8 cellular contexts compared by ENCODE assay signal in the genomic region with DNA sequence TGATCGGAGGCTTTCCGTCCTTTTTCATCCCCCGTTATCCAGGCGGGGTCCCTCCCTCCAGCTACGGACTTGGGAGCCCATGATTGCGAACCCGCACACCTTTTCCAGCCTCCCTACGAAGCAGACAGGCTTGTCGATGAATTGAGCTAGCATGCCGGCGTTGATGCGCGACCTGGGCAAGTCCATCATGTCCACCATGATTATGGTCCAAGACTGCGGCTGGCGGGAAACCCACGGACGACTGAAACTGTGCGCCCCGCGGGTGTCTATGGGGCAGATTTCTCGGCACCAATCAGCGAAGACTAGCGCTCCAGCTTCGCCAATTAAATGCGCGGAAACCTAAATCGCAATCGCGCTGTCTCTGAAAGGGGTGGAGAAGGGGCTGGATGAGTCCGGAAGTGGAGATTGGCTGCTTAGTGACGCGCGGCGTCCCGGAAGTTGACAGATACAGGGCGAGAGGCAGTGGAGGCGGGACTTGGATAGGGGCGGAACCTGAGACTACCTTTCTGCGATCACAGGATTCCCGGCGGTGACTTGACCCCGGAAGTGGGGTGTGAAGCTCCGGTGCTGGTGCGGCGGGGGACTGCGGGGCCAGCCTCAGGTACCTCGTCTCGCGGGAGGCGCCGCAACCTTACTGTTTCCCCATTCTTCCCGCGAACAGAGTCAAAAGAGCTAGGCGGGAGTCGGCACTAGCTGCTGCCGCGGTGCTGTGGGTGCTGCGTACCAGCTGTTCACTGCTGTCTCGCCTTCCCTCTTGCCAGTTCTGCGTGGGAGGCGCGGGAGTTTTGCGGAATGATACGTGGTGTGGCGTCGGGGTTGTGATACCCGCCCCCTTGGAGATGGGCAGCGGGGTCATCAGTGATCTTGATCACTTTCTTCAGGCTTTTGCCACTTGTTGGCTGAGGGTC. TPM values are rescaled to one million over a fixed set of nuclear protein-coding genes. Genes with fewer than 3 reads are reported as not detected.
DNase-seq lines count a peak whose midpoint lies in the region; ATAC-seq, FAIRE-seq and TF ChIP-seq lines count a peak whose summit lies in the region.

Gene UMAD1, plus strand, starts transcription at position 532 of the 908 bp plus-strand sequence. CDS start 32,620 bp downstream, outside the sequence.

- FAIRE-seq in bronchial epithelial cell (lab: Jason Lieb, UNC) (peak; percentile 72), small intestine (lab: Jason Lieb, UNC) (peak; percentile 26)

- H3K27me3 ChIP-seq in bronchial epithelial cell (ENCODE audit: control insufficient read depth, insufficient read depth, low read length) (no peaks in the 10 kb centered on the region), small intestine (ENCODE audit: control insufficient read depth in 2 of 2, insufficient read depth in 2 of 2, low read length in 2 of 2) (no peaks in the 10 kb centered on the region)

- TF ChIP-seq CTCF in AG04449 (IDR thresholded peaks at IDR 0.05; ENCODE audit: insufficient read depth, low read length, missing control alignments) (no peak), WI38 (IDR thresholded peaks at IDR 0.05; ENCODE audit: low read depth, low read length) (no peak), bronchial epithelial cell (IDR thresholded peaks at IDR 0.05; ENCODE audit: insufficient read depth, low read length, severe bottlenecking) (no peak)

- H3K4me3 ChIP-seq in AG04449 (ENCODE audit: low read depth, low read length): peak within 1 kb of the TSS; percentile 99
- peak within 1 kb of the TSS; percentile 96 for H3K4me3 ChIP-seq in WI38 (ENCODE audit: low read depth, low read length)
- H3K4me3 ChIP-seq in bronchial epithelial cell (ENCODE audit: low read depth, low read length): peak within 1 kb of the TSS; percentile 88
- H3K4me3 ChIP-seq in small intestine (ENCODE audit: low read depth in 1 of 2, low read length in 2 of 2): peak within 1 kb of the TSS; percentile 56 to 86

- H3K4me1 ChIP-seq in small intestine (ENCODE audit: control insufficient read depth in 2 of 2, insufficient read depth in 1 of 2, low read depth in 1 of 2, low read length in 1 of 2): no peaks in the 10 kb centered on the region

- 0% methylated on average over 64 to 68 of the region's 68 CpGs for WGBS in small intestine, 3 donors

- no peaks in the 10 kb centered on the region for H3K9me3 ChIP-seq in small intestine (ENCODE audit: control insufficient read depth, low read depth)

- H3K27ac ChIP-seq in small intestine (ENCODE audit: low read depth in 1 of 2, low read length in 1 of 2): peak within 1 kb of the TSS; percentile 82 to 97

- CTCF ChIA-PET in AG04449 (lab: Yijun Ruan, JAX): interaction anchor here (0.8 to 2.5 kb wide), 8 partner anchors 11 to 582 kb away, joined by 3 to 12 read pairs (median 3); no protein-coding TSS in a partner anchor

- H3K36me3 ChIP-seq in bronchial epithelial cell (ENCODE audit: control insufficient read depth, insufficient read depth, low read length): no peaks in the 10 kb centered on the region
- no peaks in the 10 kb centered on the region for H3K36me3 ChIP-seq in small intestine (ENCODE audit: control insufficient read depth in 2 of 2, insufficient read depth in 2 of 2, low read length in 2 of 2)

- POLR2A ChIA-PET in AG04449 (lab: Yijun Ruan, JAX): interaction anchor here (0.5 to 1.0 kb wide), 3 partner anchors 37 to 550 kb away, joined by 3 to 5 read pairs (median 3); no protein-coding TSS in a partner anchor

- ATAC-seq in GM18907 (IDR thresholded peaks at IDR 0.05; ENCODE audit: unreplicated experiment) (peak; percentile 97), HG03159 (IDR thresholded peaks at IDR 0.05; ENCODE audit: unreplicated experiment) (peak; percentile 98)

- DNase-seq in AG04449 (ENCODE audit: low read depth, low spot score) (peak; percentile 90), NCI-H2227 treated with DMSO at 0.1 percent for 48 hours (lab: John Stamatoyannopoulos, UW) (peak; percentile 97), bronchial epithelial cell (ENCODE audit: low read depth) (peak; percentile 99), iPS-NIHi11 (ENCODE audit: low spot score) (peak; percentile 95), small intestine (peak; percentile 100)

RNA-seq across cellular contexts. Expression of gene UMAD1, which starts in this region (rescaled TPM):
- 10.1 and 11.3 TPM in 2 replicates for total RNA-seq in bronchial epithelial cell
- polyA plus RNA-seq in small intestine: 10 to 100 TPM in 2 of 3 donors, 1 to 10 TPM in 1; 9.2 to 21.2 (median 20.0) TPM

Comparison
In these comparisons a context has a peak if more than half of its experiments do, and no peak if none do; other contexts are left out.
1. Peak in every context shown above with its lines: DNase-seq, ATAC-seq, H3K4me3 ChIP-seq and H3K27ac ChIP-seq.